In the genomic region with DNA sequence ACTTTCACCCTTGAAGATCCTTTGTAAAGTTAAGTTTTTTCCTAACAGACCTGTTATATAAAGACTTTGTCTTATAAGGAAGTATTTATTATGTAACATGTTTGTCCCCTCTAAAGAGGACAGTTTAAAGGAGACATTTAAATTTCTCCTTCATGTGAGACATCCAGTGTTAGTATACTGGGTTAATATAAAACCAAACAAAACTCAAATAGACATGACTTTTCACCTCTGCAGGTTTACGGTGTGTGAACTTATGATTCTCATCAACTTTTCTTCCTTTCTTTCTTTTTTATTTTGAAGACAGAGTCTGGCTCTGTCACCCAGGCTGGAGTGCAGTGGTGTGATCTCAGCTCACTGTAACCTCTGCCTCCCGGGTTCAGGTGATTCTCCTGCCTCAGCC, we compare ENCODE assay signal across 1 cellular context.
TF ChIP-seq lines count a peak whose summit lies in the region.

No MANE protein-coding gene starts in this region.

TF ChIP-seq in HepG2, 621 proteins besides CTCF, POLR2A, EP300 and RAD21:
- TF ChIP-seq, protein P1, sequence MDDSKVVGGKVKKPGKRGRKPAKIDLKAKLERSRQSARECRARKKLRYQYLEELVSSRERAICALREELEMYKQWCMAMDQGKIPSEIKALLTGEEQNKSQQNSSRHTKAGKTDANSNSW (CRISPR knock-in tag; IDR thresholded peaks at IDR 0.05; ENCODE audit: borderline replicate concordance) = no peak
- TF ChIP-seq ZNF326 (CRISPR knock-in tag; IDR thresholded peaks at IDR 0.05; ENCODE audit: borderline replicate concordance) (no peak), ZNF484 (CRISPR knock-in tag; IDR thresholded peaks at IDR 0.05; ENCODE audit: borderline replicate concordance, low read depth) (no peak), SMAD1 (CRISPR knock-in tag; IDR thresholded peaks at IDR 0.05; ENCODE audit: borderline replicate concordance, low read depth) (no peak), PPARG (CRISPR knock-in tag; conservative IDR thresholded peaks at IDR 0.05) (peak; percentile 23; the same call in 1 of the 2 replicates), ZFP1 (CRISPR knock-in tag; IDR thresholded peaks at IDR 0.05) (0 out of 2 replicates have a peak, but pooled peaks have one; percentile 5), STAT5B (CRISPR knock-in tag; IDR thresholded peaks at IDR 0.05) (no peak)
- TF ChIP-seq, protein P2, sequence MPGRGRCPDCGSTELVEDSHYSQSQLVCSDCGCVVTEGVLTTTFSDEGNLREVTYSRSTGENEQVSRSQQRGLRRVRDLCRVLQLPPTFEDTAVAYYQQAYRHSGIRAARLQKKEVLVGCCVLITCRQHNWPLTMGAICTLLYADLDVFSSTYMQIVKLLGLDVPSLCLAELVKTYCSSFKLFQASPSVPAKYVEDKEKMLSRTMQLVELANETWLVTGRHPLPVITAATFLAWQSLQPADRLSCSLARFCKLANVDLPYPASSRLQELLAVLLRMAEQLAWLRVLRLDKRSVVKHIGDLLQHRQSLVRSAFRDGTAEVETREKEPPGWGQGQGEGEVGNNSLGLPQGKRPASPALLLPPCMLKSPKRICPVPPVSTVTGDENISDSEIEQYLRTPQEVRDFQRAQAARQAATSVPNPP (CRISPR knock-in tag; IDR thresholded peaks at IDR 0.05) = no peak
